17 cellular contexts compared by ENCODE assay signal in genomic region chr5:140018920-140019644, GRCh38. TPM values are rescaled to one million over a fixed set of nuclear protein-coding genes. Genes with fewer than 3 reads are reported as not detected.
"Had no signal": no experiment of that assay in that cellular context is flagged by ENCODE, and none has a peak within 500 bp of the region (broad histone marks: within the 10 kb centered on the region; RNA-seq: fewer than 3 reads in every experiment).

No MANE protein-coding gene starts in this region.

- H3K9me3 ChIP-seq: breast epithelium had no signal

- ATAC-seq: activated T-helper 17 cell treated with anti-CD3 and anti-CD28 coated beads, Interleukin-2, amount 50 U/mL, for 72 hours had no signal

- H3K4me1 Mint-ChIP-seq: activated T-helper 17 cell treated with anti-CD3 and anti-CD28 coated beads, Interleukin-2, amount 50 U/mL, for 72 hours had no signal

- H3K27ac Mint-ChIP-seq: activated T-helper 17 cell treated with anti-CD3 and anti-CD28 coated beads, Interleukin-2, amount 50 U/mL, for 72 hours; dendritic cell treated with granulocyte-macrophage colony-stimulating factor and Interleukin-4, amounts not matched to agents 40 ng/mL and 50 ng/mL, for 4 days; natural killer cell treated with Interleukin-12 subunit alpha and Interleukin-12 subunit beta and Interleukin-15 and Interleukin-18, amount 100 ng/mL, for 72 hours; progenitor cell of endocrine pancreas; type B pancreatic cell had no signal

- H3K27ac ChIP-seq: breast epithelium had no signal

- DNase-seq: activated CD4-positive, alpha-beta T cell treated with anti-CD3 and anti-CD28 coated beads, Interleukin-2, amount 50 U/mL, for 4 hours; activated CD4-positive, CD25-positive, alpha-beta regulatory T cell treated with anti-CD3 and anti-CD28 coated beads, Interleukin-2, amount 50 U/mL, for 72 hours; activated naive CD4-positive, alpha-beta T cell treated with Interleukin-2 at 50 U/mL for 16 hours; activated T-cell treated with anti-CD3 and anti-CD28 coated beads for 4 hours; aorta; effector memory CD4-positive, alpha-beta T cell; stimulated activated CD4-positive, alpha-beta T cell treated with anti-CD3 and anti-CD28 coated beads, Interleukin-2, amount 100 ng/mL, for 48 hours; stimulated activated naive CD4-positive, alpha-beta T cell treated with Interleukin-2 at 50 U/mL for 16 hours; T-helper 9 cell had no signal

- H3K36me3 ChIP-seq: breast epithelium had no signal

- FAIRE-seq: frontal cortex, keratinocyte had no signal

- H3K27me3 ChIP-seq: breast epithelium had no signal

- H3K4me3 Mint-ChIP-seq: activated T-helper 17 cell treated with anti-CD3 and anti-CD28 coated beads, Interleukin-2, amount 50 U/mL, for 72 hours; dendritic cell treated with granulocyte-macrophage colony-stimulating factor and Interleukin-4, amounts not matched to agents 40 ng/mL and 50 ng/mL, for 4 days; natural killer cell treated with Interleukin-12 subunit alpha and Interleukin-12 subunit beta and Interleukin-15 and Interleukin-18, amount 100 ng/mL, for 72 hours; type B pancreatic cell had no signal

- H3K4me3 ChIP-seq: breast epithelium had no signal

- H3K27me3 Mint-ChIP-seq: natural killer cell treated with Interleukin-12 subunit alpha and Interleukin-12 subunit beta and Interleukin-15 and Interleukin-18, amount 100 ng/mL, for 72 hours; progenitor cell of endocrine pancreas had no signal

- H3K9me3 Mint-ChIP-seq: activated T-helper 17 cell treated with anti-CD3 and anti-CD28 coated beads, Interleukin-2, amount 50 U/mL, for 72 hours; dendritic cell treated with granulocyte-macrophage colony-stimulating factor and Interleukin-4, amounts not matched to agents 40 ng/mL and 50 ng/mL, for 4 days; natural killer cell treated with Interleukin-12 subunit alpha and Interleukin-12 subunit beta and Interleukin-15 and Interleukin-18, amount 100 ng/mL, for 72 hours; type B pancreatic cell had no signal

- H3K36me3 Mint-ChIP-seq: natural killer cell treated with Interleukin-12 subunit alpha and Interleukin-12 subunit beta and Interleukin-15 and Interleukin-18, amount 100 ng/mL, for 72 hours; type B pancreatic cell had no signal

RNA-seq across cellular contexts. Expression of gene NRG2, which starts 24.0 kb away (rescaled TPM):
- total RNA-seq: natural killer cell treated with Interleukin-12 subunit alpha and Interleukin-12 subunit beta and Interleukin-15 and Interleukin-18, amount 100 ng/mL, for 72 hours had no signal
